In genomic region chr10:101569838-101570763, GRCh38 we compare ENCODE assay signal across 2 cellular contexts.
TF ChIP-seq lines count a peak whose summit lies in the region.

No MANE protein-coding gene starts in this region.

TF ChIP-seq in IMR-90, 13 proteins besides CTCF, POLR2A, EP300 and RAD21 (continued from another document):
- no peak for TF ChIP-seq MXI1 (IDR thresholded peaks at IDR 0.05; ENCODE audit: borderline replicate concordance, low read depth, low read length)
- no peak for TF ChIP-seq NFE2L2 (IDR thresholded peaks at IDR 0.05; ENCODE audit: low read depth, low read length)
- no peak for TF ChIP-seq ELK1 (IDR thresholded peaks at IDR 0.05; ENCODE audit: borderline replicate concordance, low read depth, low read length)
- no peak for TF ChIP-seq MAFK (IDR thresholded peaks at IDR 0.05; ENCODE audit: low read depth, low read length)
- no peak for TF ChIP-seq RFX5 (IDR thresholded peaks at IDR 0.05; ENCODE audit: low read depth, low read length)
- no peak for TF ChIP-seq FOS (IDR thresholded peaks at IDR 0.05; ENCODE audit: low read depth, low read length)
- TF ChIP-seq CHD1 (IDR thresholded peaks at IDR 0.05; ENCODE audit: low read depth, low read length) = no peak
- TF ChIP-seq, protein P1, sequence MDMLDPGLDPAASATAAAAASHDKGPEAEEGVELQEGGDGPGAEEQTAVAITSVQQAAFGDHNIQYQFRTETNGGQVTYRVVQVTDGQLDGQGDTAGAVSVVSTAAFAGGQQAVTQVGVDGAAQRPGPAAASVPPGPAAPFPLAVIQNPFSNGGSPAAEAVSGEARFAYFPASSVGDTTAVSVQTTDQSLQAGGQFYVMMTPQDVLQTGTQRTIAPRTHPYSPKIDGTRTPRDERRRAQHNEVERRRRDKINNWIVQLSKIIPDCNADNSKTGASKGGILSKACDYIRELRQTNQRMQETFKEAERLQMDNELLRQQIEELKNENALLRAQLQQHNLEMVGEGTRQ (IDR thresholded peaks at IDR 0.05; ENCODE audit: low read depth, low read length) = no peak
- no peak for TF ChIP-seq RCOR1 (IDR thresholded peaks at IDR 0.05; ENCODE audit: insufficient replicate concordance, low read length)
- TF ChIP-seq CEBPB (IDR thresholded peaks at IDR 0.05; ENCODE audit: low read depth, low read length) = no peak
- TF ChIP-seq SMC3 (IDR thresholded peaks at IDR 0.05; ENCODE audit: low read depth, low read length) = peak; percentile 54
- TF ChIP-seq MAZ (IDR thresholded peaks at IDR 0.05; ENCODE audit: borderline replicate concordance, low read depth, low read length) = peak; percentile 64; the same call in 1 of the 2 replicates

TF ChIP-seq in SK-N-SH treated with all-trans-retinoic acid at 6 μM for 48 hours, 23 proteins besides CTCF, POLR2A, EP300 and RAD21 (continued from another document):
- no peak for TF ChIP-seq ARNTL (CRISPR knock-in tag; IDR thresholded peaks at IDR 0.05; ENCODE audit: borderline replicate concordance, low read depth)
- no peak for TF ChIP-seq ZFP3 (CRISPR knock-in tag; IDR thresholded peaks at IDR 0.05)
